ENCODE assay signal across 20 cellular contexts in the genomic region with DNA sequence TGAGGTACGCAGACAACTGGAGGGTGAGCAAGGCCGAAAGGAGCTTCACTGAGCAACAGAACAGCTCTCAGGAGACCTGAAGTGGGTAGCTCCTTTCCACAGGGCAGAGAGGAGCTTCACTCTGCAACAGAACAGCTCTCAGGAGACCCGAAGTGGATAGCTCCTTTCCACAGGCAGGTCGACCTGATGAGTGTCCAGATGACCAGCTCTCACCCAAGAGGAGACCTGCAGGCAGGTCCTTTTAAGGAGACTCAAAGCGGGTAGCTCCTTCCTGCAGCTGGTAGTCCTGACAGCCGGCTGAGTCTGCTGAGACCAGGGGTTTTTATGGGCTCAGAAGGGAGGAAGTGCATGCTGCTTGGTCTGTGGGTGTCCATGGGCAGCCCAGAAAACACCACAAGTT. TPM values are rescaled to one million over a fixed set of nuclear protein-coding genes. Genes with fewer than 3 reads are reported as not detected.
DNase-seq lines count a peak whose midpoint lies in the region; ATAC-seq, FAIRE-seq and TF ChIP-seq lines count a peak whose summit lies in the region.
"Had no signal": no experiment of that assay in that cellular context is flagged by ENCODE, and none has a peak within 500 bp of the region (broad histone marks: within the 10 kb centered on the region; RNA-seq: fewer than 3 reads in every experiment).

No MANE protein-coding gene starts in this region.

- ATAC-seq in GM12878: no peak
- ATAC-seq in GM21786 (IDR thresholded peaks at IDR 0.05; ENCODE audit: unreplicated experiment): no peak
- no peak for ATAC-seq in HG03039 (IDR thresholded peaks at IDR 0.05; ENCODE audit: unreplicated experiment)
- ATAC-seq: GM23338, HCT116 had no signal

- H3K4me1 Mint-ChIP-seq in osteocyte (ENCODE audit: unreplicated experiment): no peaks in the 10 kb centered on the region
- H3K4me1 Mint-ChIP-seq: B cell; CD8-positive, alpha-beta memory T cell; GM23338 had no signal

- no peak overlapping the region for H3K27ac ChIP-seq in HEK293 (ENCODE audit: extremely low read depth, low read depth, low read length)
- H3K27ac ChIP-seq in RWPE1: peak overlapping the region; percentile 5; the same call in 1 of the 2 replicates
- H3K27ac ChIP-seq in GM12878 (ENCODE audit: control insufficient read depth, insufficient read depth): no peak overlapping the region
- H3K27ac ChIP-seq: BLaER1 treated with 17β-estradiol and CSF1 and Interleukin-3, amounts not matched to agents 10 nM and 100 nM; KMS-11 had no signal

- H3K27me3 ChIP-seq in GM12878 (replicated peaks in 1 of 2; ENCODE audit: control insufficient read depth in 2 of 2, insufficient read depth in 2 of 2, low read length in 1 of 2): no peaks in the 10 kb centered on the region
- H3K27me3 ChIP-seq: BLaER1 treated with 17β-estradiol and CSF1 and Interleukin-3, amounts not matched to agents 10 nM and 100 nM had no signal

- TF ChIP-seq EP300 in GM12878 (IDR thresholded peaks at IDR 0.05; ENCODE audit: borderline replicate concordance in 1 of 2, control insufficient read depth in 1 of 2, low read depth in 2 of 2, low read length in 2 of 2): no peak

- intact Hi-C loops in GM12878 (cut with micrococcal nuclease; ENCODE audit: unreplicated experiment): no loop called here

- no peaks in the 10 kb centered on the region for H3K79me2 ChIP-seq in GM12878 (ENCODE audit: control insufficient read depth, insufficient read depth, low read length)

- TF ChIP-seq CTCF in HEK293 (tag by site-specific recombination; IDR thresholded peaks at IDR 0.05) (no peak), RWPE1 (conservative IDR thresholded peaks at IDR 0.05; ENCODE audit: low read depth) (no peak), GM12878 (IDR thresholded peaks at IDR 0.05 in 2 of 3, conservative IDR thresholded peaks at IDR 0.05 in 1 of 3; ENCODE audit: control insufficient read depth in 2 of 3, extremely low read depth in 1 of 3, insufficient read depth in 1 of 3, low read depth in 3 of 3, low read length in 3 of 3) (no peak), GM10248 (IDR thresholded peaks at IDR 0.05; ENCODE audit: control extremely low read depth, extremely low read depth, low read depth, missing control alignments) (no peak), osteocyte (IDR thresholded peaks at IDR 0.05) (no peak)

- H3K36me3 Mint-ChIP-seq in osteocyte (ENCODE audit: unreplicated experiment): peaks cover 1% of the 10 kb centered on the region
- H3K36me3 Mint-ChIP-seq: CD8-positive, alpha-beta memory T cell had no signal

- H2AFZ ChIP-seq in GM12878 (ENCODE audit: control insufficient read depth, low read depth, low read length): no peak overlapping the region
- H2AFZ ChIP-seq: GM23338 had no signal

- TF ChIP-seq POLR2A in GM12891 (IDR thresholded peaks at IDR 0.05; ENCODE audit: low read depth, low read length) (no peak), GM12878 (IDR thresholded peaks at IDR 0.05; ENCODE audit: low read depth, low read length) (no peak)

- H3K4me1 ChIP-seq in HEK293 (ENCODE audit: control insufficient read depth, insufficient read depth, low read length) (no peaks in the 10 kb centered on the region), GM12878 (ENCODE audit: control insufficient read depth, insufficient read depth, low read length) (no peaks in the 10 kb centered on the region)

- no peak overlapping the region for H3K4me3 ChIP-seq in HEK293 (ENCODE audit: low read depth, low read length)
- H3K4me3 ChIP-seq in GM12878: no peak overlapping the region
- H3K4me3 ChIP-seq: BLaER1 treated with 17β-estradiol and CSF1 and Interleukin-3, amounts not matched to agents 10 nM and 100 nM; GM23338 had no signal

- H3K9ac ChIP-seq in GM12878 (ENCODE audit: control insufficient read depth, insufficient read depth, low read length): no peak overlapping the region
- H3K9ac ChIP-seq: BLaER1 treated with 17β-estradiol and CSF1 and Interleukin-3, amounts not matched to agents 10 nM and 100 nM; KMS-11 had no signal

- no peak overlapping the region for H3K27ac Mint-ChIP-seq in osteocyte (ENCODE audit: unreplicated experiment)
- H3K27ac Mint-ChIP-seq: B cell; CD8-positive, alpha-beta memory T cell; GM23338 had no signal

- DNase-seq in GM12891 (ENCODE audit: insufficient read length, low spot score): no peak
- DNase-seq in RWPE1 (ENCODE audit: low spot score): no peak
- DNase-seq in GM12878 (ENCODE audit: low read depth, low spot score): no peak
- DNase-seq in GM10248 (ENCODE audit: extremely low spot score): no peak
- no peak for DNase-seq in osteocyte (ENCODE audit: extremely low spot score, unreplicated experiment)
- DNase-seq: CD8-positive, alpha-beta memory T cell; COR-L47; DMS 273 treated with DMSO at 0.1 percent for 48 hours; DMS53; DND-41; EL had no signal

- H3K9me3 Mint-ChIP-seq in osteocyte (ENCODE audit: unreplicated experiment): no peaks in the 10 kb centered on the region
- H3K9me3 Mint-ChIP-seq: CD8-positive, alpha-beta memory T cell; GM23338 had no signal

- H3K36me3 ChIP-seq in HEK293 (ENCODE audit: control insufficient read depth in 2 of 2, insufficient read depth in 1 of 2, low read length in 2 of 2) (peaks cover 0 to 18% of the 10 kb centered on the region in 2 experiments; a peak in 2 of 3 replicates), GM12878 (ENCODE audit: control insufficient read depth in 2 of 2, insufficient read depth in 2 of 2, low read length in 1 of 2) (no peaks in the 10 kb centered on the region; a peak in 1 of 4 replicates)

- H3K9me3 ChIP-seq in HEK293 (ENCODE audit: control insufficient read depth, insufficient read depth, low read depth, low read length) (no peaks in the 10 kb centered on the region), GM12878 (replicated peaks; ENCODE audit: control insufficient read depth, insufficient read depth, low read length) (no peaks in the 10 kb centered on the region)

- RAD21 ChIA-PET in GM12878 (lab: Charles Lee; ENCODE audit: unreplicated experiment): no interaction called here

- no TSS peak for BruUV-seq in GM12878 (replicated peaks; lab: Mats Ljungman, UMichigan)

- CTCF ChIA-PET in HEK293 (lab: Yijun Ruan, JAX): interaction anchor here (1.5 kb wide), 1 partner anchor 158 kb away, joined by 4 read pairs; no protein-coding TSS in a partner anchor
- CTCF ChIA-PET in RWPE1 (lab: Yijun Ruan, JAX): no interaction called here
- CTCF ChIA-PET in GM12878 (lab: Yijun Ruan, JAX): interaction anchor here (0.9 kb wide), 1 partner anchor 86 kb away, joined by 3 read pairs; no protein-coding TSS in a partner anchor
- CTCF ChIA-PET in GM10248 (lab: Yijun Ruan, JAX): interaction anchor here (1.1 to 3.6 kb wide), 5 partner anchors 13 to 106 kb away, joined by 3 to 15 read pairs (median 4); no protein-coding TSS in a partner anchor

- no peak overlapping the region for H3K4me3 Mint-ChIP-seq in osteocyte (ENCODE audit: unreplicated experiment)
- H3K4me3 Mint-ChIP-seq: B cell; CD8-positive, alpha-beta memory T cell; GM23338 had no signal

- POLR2A ChIA-PET in HEK293 (lab: Yijun Ruan, JAX) (no interaction called here), RWPE1 (lab: Yijun Ruan, JAX; ENCODE audit: low non-redundant PET) (no interaction called here), GM12878 (lab: Charles Lee) (no interaction called here), GM10248 (lab: Yijun Ruan, JAX) (no interaction called here)

- H3K4me2 ChIP-seq in GM12878 (ENCODE audit: control insufficient read depth, insufficient read depth): no peak overlapping the region
- H3K4me2 ChIP-seq: BLaER1 treated with 17β-estradiol and CSF1 and Interleukin-3, amounts not matched to agents 10 nM and 100 nM; GM23338; KMS-11 had no signal

- no peaks in the 10 kb centered on the region for H3K27me3 Mint-ChIP-seq in osteocyte (ENCODE audit: unreplicated experiment)
- H3K27me3 Mint-ChIP-seq: B cell had no signal

- in situ Hi-C loops in GM12878 (cut with MboI): no loop called here

- SMC1A ChIA-PET in GM12878 (lab: Charles Lee; ENCODE audit: uncharacterized antibody, unreplicated experiment): interaction anchor here (0.7 to 1.5 kb wide), 3 partner anchors 9 to 85 kb away, joined by 3 to 4 read pairs (median 3); no protein-coding TSS in a partner anchor

- FAIRE-seq in GM12891 (lab: Jason Lieb, UNC): no peak
- FAIRE-seq in GM12878 (lab: Jason Lieb, UNC): no peak
- FAIRE-seq: H54 had no signal

- 42% methylated on average over 6 of the region's 6 CpGs for WGBS in GM12878 (ENCODE audit: insufficient coverage, insufficient replicate concordance, low lambda C conversion rate, missing lambda C conversion rate)

- no peak for TF ChIP-seq RAD21 in GM12878 (IDR thresholded peaks at IDR 0.05; ENCODE audit: insufficient read depth, low read depth, low read length)

- no peaks in the 10 kb centered on the region for H4K20me1 ChIP-seq in GM12878 (ENCODE audit: control insufficient read depth, insufficient read depth)
- H4K20me1 ChIP-seq: BLaER1 treated with 17β-estradiol and CSF1 and Interleukin-3, amounts not matched to agents 10 nM and 100 nM had no signal

RNA-seq across cellular contexts. Expression of a gene that starts 43.8 kb away (rescaled TPM):
- 115 TPM for polyA plus RNA-seq in GM12891 (2012; ENCODE audit: low read depth, missing spikeins)
- total RNA-seq in GM12878 (2013; cell fraction: nucleolus; rRNA removed): 95.3 and 95.8 TPM in 2 replicates
- total RNA-seq in GM12878 (2014; rRNA removed) (77.9 and 83.8 TPM in 2 replicates), GM12878 (2014; rRNA removed; fragmentation: Illumina TruSeq; extraction: Trizol) (144 and 146 TPM in 2 replicates), GM12878 (2021) (77.8 and 88.9 TPM in 2 replicates), osteocyte (33.2 and 37.0 TPM in 2 replicates)
- 228 TPM for polyA plus RNA-seq in GM12878 (2011; ENCODE audit: low read depth)
- polyA plus RNA-seq in GM12878 (2011; rRNA removed) (131 and 193 TPM in 2 replicates), GM12878 (2014; fragmentation: Illumina TruSeq; extraction: Trizol) (133 and 180 TPM in 2 replicates), GM12878 (2014; fragmentation: Nextera tagmentation; extraction: Ambion mirVana) (100 to 1,000 TPM; 294 to 350 TPM), GM12878 (2014; rRNA removed) (123 and 150 TPM in 2 replicates), GM12878 (2016; fragmentation: Nextera tagmentation; extraction: Ambion mirVana) (100 to 1,000 TPM; 137 to 140 TPM)
- 59.4 and 71.0 TPM in 2 replicates for polyA plus RNA-seq in GM12878 (2011; cell fraction: cytosol; rRNA removed)
- polyA plus RNA-seq in GM12878 (2011; cell fraction: nucleus; rRNA removed): 53.0 and 53.4 TPM in 2 replicates
- polyA plus RNA-seq in GM12878 (2012): 109 and 139 TPM in 2 replicates
- polyA minus RNA-seq in GM12878 (2011; rRNA and poly(A)+ RNA removed): 21.7 and 34.6 TPM in 2 replicates
- 12.8 and 13.6 TPM in 2 replicates for polyA minus RNA-seq in GM12878 (2011; cell fraction: cytosol; rRNA and poly(A)+ RNA removed)
- 10.4 and 16.4 TPM in 2 replicates for polyA minus RNA-seq in GM12878 (2011; cell fraction: nucleus; rRNA and poly(A)+ RNA removed)

RNA-seq across cellular contexts. Expression of a gene that starts 44.4 kb away (rescaled TPM):
- 202 TPM for polyA plus RNA-seq in GM12891 (2012; ENCODE audit: low read depth, missing spikeins)
- 185 and 189 TPM in 2 replicates for total RNA-seq in GM12878 (2013; cell fraction: nucleolus; rRNA removed)
- 156 and 165 TPM in 2 replicates for total RNA-seq in GM12878 (2014; rRNA removed)
- 194 TPM in 2 replicates for total RNA-seq in GM12878 (2014; rRNA removed; fragmentation: Illumina TruSeq; extraction: Trizol)
- total RNA-seq in GM12878 (2021): 290 and 303 TPM in 2 replicates
- 131 TPM for polyA plus RNA-seq in GM12878 (2011; ENCODE audit: low read depth)
- 228 and 250 TPM in 2 replicates for polyA plus RNA-seq in GM12878 (2011; rRNA removed)
- 127 and 135 TPM in 2 replicates for polyA plus RNA-seq in GM12878 (2011; cell fraction: cytosol; rRNA removed)
- 156 and 168 TPM in 2 replicates for polyA plus RNA-seq in GM12878 (2011; cell fraction: nucleus; rRNA removed)
- 143 and 197 TPM in 2 replicates for polyA plus RNA-seq in GM12878 (2012)
- 237 and 297 TPM in 2 replicates for polyA plus RNA-seq in GM12878 (2014; fragmentation: Illumina TruSeq; extraction: Trizol)
- polyA plus RNA-seq in GM12878 (2014; fragmentation: Nextera tagmentation; extraction: Ambion mirVana): 100 to 1,000 TPM; 120 to 234 TPM
- polyA plus RNA-seq in GM12878 (2014; rRNA removed): 169 and 177 TPM in 2 replicates
- polyA plus RNA-seq in GM12878 (2016; fragmentation: Nextera tagmentation; extraction: Ambion mirVana): 100 to 1,000 TPM; 342 to 357 TPM
- polyA minus RNA-seq in GM12878 (2011; rRNA and poly(A)+ RNA removed): 209 and 276 TPM in 2 replicates
- 110 TPM in 2 replicates for polyA minus RNA-seq in GM12878 (2011; cell fraction: cytosol; rRNA and poly(A)+ RNA removed)
- 73.5 and 94.8 TPM in 2 replicates for polyA minus RNA-seq in GM12878 (2011; cell fraction: nucleus; rRNA and poly(A)+ RNA removed)
- total RNA-seq in osteocyte: 244 and 254 TPM in 2 replicates
